Comparison of ENCODE assay signal across 27 cellular contexts in the genomic region with DNA sequence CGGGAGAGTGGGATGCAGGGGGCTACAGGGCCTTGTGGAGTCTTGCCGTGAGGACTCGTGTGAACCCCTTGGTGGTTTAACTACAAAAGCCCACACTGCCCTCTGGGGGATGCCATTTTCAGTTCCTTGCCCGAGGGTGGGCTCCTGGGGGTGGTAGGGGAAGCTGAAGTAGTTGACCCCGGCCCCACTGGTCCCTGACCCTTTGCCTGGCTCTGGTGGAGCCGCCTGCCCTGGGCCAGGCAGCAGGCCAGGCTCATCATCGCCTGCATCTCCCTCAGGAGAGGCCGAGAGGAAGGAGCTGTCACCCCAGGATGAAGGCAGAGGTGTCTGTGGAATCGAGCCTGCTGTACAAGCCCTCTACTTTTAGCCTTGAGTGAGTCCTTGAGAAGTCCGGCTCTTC. TPM values are rescaled to one million over a fixed set of nuclear protein-coding genes. Genes with fewer than 3 reads are reported as not detected.
DNase-seq lines count a peak whose midpoint lies in the region; ATAC-seq, FAIRE-seq and TF ChIP-seq lines count a peak whose summit lies in the region.
"Had no signal": no experiment of that assay in that cellular context is flagged by ENCODE, and none has a peak within 500 bp of the region (broad histone marks: within the 10 kb centered on the region; RNA-seq: fewer than 3 reads in every experiment).

No MANE protein-coding gene starts in this region.

- H3K56ac ChIP-seq in IMR-90 (ENCODE audit: extremely low read depth, insufficient read depth, low read length): no peak overlapping the region

- H2BK120ac ChIP-seq in IMR-90 (ENCODE audit: low read depth, low read length): no peak overlapping the region

- no peak overlapping the region for H2BK5ac ChIP-seq in IMR-90 (ENCODE audit: low read depth, low read length, poor library complexity, severe bottlenecking)

- H2AK5ac ChIP-seq in IMR-90 (ENCODE audit: low read depth, low read length): no peak overlapping the region

- no peak overlapping the region for H4K8ac ChIP-seq in IMR-90 (ENCODE audit: low read depth in 2 of 2, low read length in 2 of 2)

- H3K27me3 Mint-ChIP-seq in CD14-positive monocyte (ENCODE audit: low read depth in 3 of 3): peaks cover 35 to 46% (median 42%) of the 10 kb centered on the region in 3 donors

- no peak overlapping the region for H3K14ac ChIP-seq in IMR-90 (replicated peaks; ENCODE audit: low read depth, low read length)

- no peaks in the 10 kb centered on the region for H3K79me2 ChIP-seq in K562 (ENCODE audit: control insufficient read depth, insufficient read depth, low read length)

- H3K36me3 Mint-ChIP-seq in CD14-positive monocyte: peaks cover 24 to 29% of the 10 kb centered on the region in 2 donors

- peaks cover 10% of the 10 kb centered on the region; the same call in 1 of the 2 replicates for H4K20me1 ChIP-seq in IMR-90 (ENCODE audit: insufficient read depth, low read length)
- peaks cover 3% of the 10 kb centered on the region for H4K20me1 ChIP-seq in K562 (replicated peaks; ENCODE audit: control insufficient read depth, insufficient read depth, low read length)

- no peak for TF ChIP-seq RAD21 in IMR-90 (IDR thresholded peaks at IDR 0.05; ENCODE audit: low read length)
- TF ChIP-seq RAD21 in K562 (CRISPR knock-in tag; conservative IDR thresholded peaks at IDR 0.05 in 1 of 2, IDR thresholded peaks at IDR 0.05 in 1 of 2): no peak

- CTCF ChIA-PET in IMR-90 (lab: Yijun Ruan, JAX) (interaction anchor here (1.9 kb wide), 1 partner anchor 10 kb away, joined by 7 read pairs; no protein-coding TSS in a partner anchor), K562 (lab: Yijun Ruan, JAX; ENCODE audit: low intra/inter-chr PET ratio) (no interaction called here)

- intact Hi-C loops in CD14-positive monocyte (cut with micrococcal nuclease) (no loop called here), IMR-90 (cut with micrococcal nuclease) (no loop called here), K562 (cut with micrococcal nuclease) (no loop called here), pancreas (cut with DNase I) (no loop called here)

- H3K4me3 ChIP-seq in IMR-90 (ENCODE audit: insufficient read depth, low read depth, low read length) (no peak overlapping the region), K562 (no peak overlapping the region), pancreas (no peak overlapping the region)
- H3K4me3 ChIP-seq: A549, GM23338, MG63, Peyer's patch, SJCRH30 had no signal

- no peak overlapping the region for H3K4ac ChIP-seq in IMR-90 (ENCODE audit: low read depth, low read length)

- ATAC-seq in IMR-90 (ENCODE audit: low read depth): 0 out of 2 replicates have a peak, but pooled peaks have one; percentile 9
- ATAC-seq in K562: peak; percentile 17; the same call in 2 of the 3 replicates
- peak; percentile 17 to 43 (median 26) for ATAC-seq in pancreas
- ATAC-seq in GM19452 (IDR thresholded peaks at IDR 0.05; ENCODE audit: unreplicated experiment): no peak
- ATAC-seq: CD8-positive, alpha-beta T cell; GM23338; SK-N-SH treated with all-trans-retinoic acid at 6 μM for 48 hours had no signal

- H2BK20ac ChIP-seq in IMR-90 (ENCODE audit: low read depth, low read length): no peak overlapping the region

- H3K9me3 ChIP-seq in IMR-90 (ENCODE audit: control insufficient read depth, insufficient read depth, low read length) (no peaks in the 10 kb centered on the region), K562 (replicated peaks; ENCODE audit: control insufficient read depth, insufficient read depth, low read depth, low read length) (no peaks in the 10 kb centered on the region), pancreas (no peaks in the 10 kb centered on the region)
- H3K9me3 ChIP-seq: A549, MG63, Peyer's patch, SJCRH30 had no signal

- no peak overlapping the region for H3K27ac Mint-ChIP-seq in CD14-positive monocyte
- H3K27ac Mint-ChIP-seq: CD8-positive, alpha-beta T cell; GM23338 had no signal

- no peak overlapping the region for H4K5ac ChIP-seq in IMR-90 (ENCODE audit: low read depth, low read length)

- H2AFZ ChIP-seq in IMR-90 (replicated peaks; ENCODE audit: low read length, poor library complexity) (no peak overlapping the region), K562 (ENCODE audit: low read depth, low read length) (no peak overlapping the region)
- H2AFZ ChIP-seq: GM23338 had no signal

- POLR2A ChIA-PET in IMR-90 (lab: Charles Lee; ENCODE audit: unreplicated experiment): no interaction called here
- POLR2A ChIA-PET in K562 (lab: Yijun Ruan, JAX): interaction anchor here (0.6 to 0.9 kb wide), 2 partner anchors 10 to 57 kb away, joined by 3 to 6 read pairs; no protein-coding TSS in a partner anchor

- H2AK9ac ChIP-seq in IMR-90 (replicated peaks; ENCODE audit: low read depth, low read length, poor library complexity): no peak overlapping the region

- FAIRE-seq in K562 (lab: Jason Lieb, UNC) (no peak), pancreas (lab: Jason Lieb, UNC) (no peak)
- FAIRE-seq: A549, GM18507 had no signal

- H3K9me3 Mint-ChIP-seq in CD14-positive monocyte: peaks cover 0 to 3% (median 0%) of the 10 kb centered on the region in 7 donors
- H3K9me3 Mint-ChIP-seq: CD8-positive, alpha-beta T cell; GM23338; H9 had no signal

- H3K36me3 ChIP-seq in IMR-90 (ENCODE audit: control insufficient read depth, insufficient read depth, low read length): peaks cover 22% of the 10 kb centered on the region
- H3K36me3 ChIP-seq in K562 (ENCODE audit: control insufficient read depth, insufficient read depth, low read length): peaks cover 24% of the 10 kb centered on the region; the same call in 2 of the 3 replicates
- peaks cover 0 to 23% (median 16%) of the 10 kb centered on the region in 3 donors for H3K36me3 ChIP-seq in pancreas

- H2BK15ac ChIP-seq in IMR-90 (ENCODE audit: low read depth, low read length): no peak overlapping the region

- DNase-seq in CD14-positive monocyte (ENCODE audit: low spot score) (peak; percentile 36), IMR-90 (no peak), K562 (ENCODE audit: extremely low read depth in 1 of 4, low spot score in 3 of 4) (no peak), pancreas (no peak), GM03348 (ENCODE audit: low spot score) (no peak), NCI-H1092 treated with DMSO at 0.1 percent for 48 hours (lab: John Stamatoyannopoulos, UW) (no peak)
- DNase-seq: AML-193; C1 segment of cervical spinal cord; CD8-positive, alpha-beta T cell; DMS 273 treated with DMSO at 0.1 percent for 48 hours; DMS79; EL; GDM1; H9; KG1; MG63; NCI-H1417; NCI-H1694; NCI-H2029 treated with DMSO at 0.1 percent for 48 hours; NCI-H526 treated with DMSO at 0.1 percent for 48 hours; SJCRH30 had no signal

- peaks cover 32% of the 10 kb centered on the region for H3K27me3 ChIP-seq in IMR-90 (ENCODE audit: control insufficient read depth, insufficient read depth, low read length)
- H3K27me3 ChIP-seq in K562 (ENCODE audit: control insufficient read depth in 2 of 2, insufficient read depth in 2 of 2, low read length in 2 of 2): peaks cover 31 to 40% of the 10 kb centered on the region in 2 experiments; a peak in 4 of 5 replicates
- no peaks in the 10 kb centered on the region for H3K27me3 ChIP-seq in pancreas
- H3K27me3 ChIP-seq: MG63, Peyer's patch, SJCRH30 had no signal

- H3K79me1 ChIP-seq in IMR-90 (ENCODE audit: low read depth in 1 of 2, low read length in 2 of 2): peaks cover 3 to 14% of the 10 kb centered on the region in 2 experiments; a peak in 2 of 4 replicates

- no peak for TF ChIP-seq CTCF in CD14-positive monocyte (IDR thresholded peaks at IDR 0.05)
- no peak for TF ChIP-seq CTCF in IMR-90 (conservative IDR thresholded peaks at IDR 0.05; ENCODE audit: low read depth, low read length)
- TF ChIP-seq CTCF in K562 (IDR thresholded peaks at IDR 0.05 in 2 of 3, conservative IDR thresholded peaks at IDR 0.05 in 1 of 3; ENCODE audit: insufficient read depth in 2 of 3, low read depth in 1 of 3, low read length in 3 of 3): no peak
- TF ChIP-seq CTCF in pancreas (IDR thresholded peaks at IDR 0.05): no peak

- no peak for TF ChIP-seq POLR2A in IMR-90 (IDR thresholded peaks at IDR 0.05; ENCODE audit: low read depth, low read length)
- TF ChIP-seq POLR2A in K562 (conservative IDR thresholded peaks at IDR 0.05): no peak

- H3K4me3 Mint-ChIP-seq in CD14-positive monocyte: no peak overlapping the region
- H3K4me3 Mint-ChIP-seq: CD8-positive, alpha-beta T cell; GM23338; H9 had no signal

- in situ Hi-C loops in IMR-90 (cut with MboI; ENCODE audit: low sequenced_read_pairs) (loop anchor here (25.0 kb wide), 1 partner anchor 503 kb away; no protein-coding TSS in a partner anchor), K562 (cut with MboI) (no loop called here)

- no TSS peak for BruUV-seq in IMR-90 (replicated peaks; lab: Mats Ljungman, UMichigan)
- BruUV-seq in K562 (replicated peaks; lab: Mats Ljungman, UMichigan): no TSS peak

- H3K4me1 ChIP-seq in IMR-90 (ENCODE audit: control insufficient read depth, insufficient read depth, low read length): no peaks in the 10 kb centered on the region
- peaks cover 0 to 9% of the 10 kb centered on the region in 2 experiments; a peak in 2 of 5 replicates for H3K4me1 ChIP-seq in K562 (replicated peaks in 1 of 2; ENCODE audit: control insufficient read depth in 2 of 2, insufficient read depth in 2 of 2, low read length in 2 of 2)
- H3K4me1 ChIP-seq in pancreas: no peaks in the 10 kb centered on the region
- H3K4me1 ChIP-seq: A549, Peyer's patch, SJCRH30 had no signal

- H3K27ac ChIP-seq in IMR-90 (ENCODE audit: insufficient read depth, low read length) (no peak overlapping the region), K562 (ENCODE audit: extremely low read depth, low read depth, low read length) (no peak overlapping the region), pancreas (peak overlapping the region in 1 of 4 donors; percentile 27)
- H3K27ac ChIP-seq: A549, Peyer's patch, SJCRH30 had no signal

- H3K9me1 ChIP-seq in IMR-90 (ENCODE audit: insufficient read depth, low read length): no peaks in the 10 kb centered on the region; the same call in 1 of the 2 replicates
- no peaks in the 10 kb centered on the region for H3K9me1 ChIP-seq in K562 (ENCODE audit: control insufficient read depth, insufficient read depth, low read length)

- no peak overlapping the region for H4K91ac ChIP-seq in IMR-90 (ENCODE audit: insufficient read depth, low read depth, low read length)

- no peaks in the 10 kb centered on the region for H3K4me1 Mint-ChIP-seq in CD14-positive monocyte

- H3K4me2 ChIP-seq in IMR-90 (ENCODE audit: low read depth, low read length) (no peak overlapping the region), K562 (ENCODE audit: insufficient read depth, low read length) (no peak overlapping the region)
- H3K4me2 ChIP-seq: A549, GM23338 had no signal

- TF ChIP-seq EP300 in K562 (IDR thresholded peaks at IDR 0.05; ENCODE audit: low read length): no peak

- no peak overlapping the region for H3K18ac ChIP-seq in IMR-90 (ENCODE audit: low read depth, low read length)

- 60% methylated on average over 1 of the region's 10 CpGs; no CpG with 5 or more reads in 1 of the 2 experiments for WGBS in IMR-90 (ENCODE audit: extremely low coverage in 2 of 2, insufficient read length in 1 of 2), 2 experiments
- whole genome bisulfite sequencing in K562 (ENCODE audit: insufficient coverage, low coverage, missing lambda C conversion rate): 26% methylated on average over 10 of the region's 10 CpGs
- WGBS in pancreas, 2 donors: 65 to 67% methylated on average over 10 of the region's 10 CpGs

- dilution Hi-C loops in IMR-90 (cut with HindIII; ENCODE audit: low sequenced_read_pairs, unreplicated experiment): no loop called here

- H3K23ac ChIP-seq in IMR-90 (ENCODE audit: low read depth, low read length): no peak overlapping the region

- H3K9ac ChIP-seq in IMR-90 (ENCODE audit: low read depth, low read length) (no peak overlapping the region), K562 (ENCODE audit: insufficient read depth in 1 of 2, low read depth in 2 of 2, low read length in 2 of 2) (peak overlapping the region in 1 of 2 experiments; percentile 26; a peak in 1 of 4 replicates)

RNA-seq across cellular contexts. Expression of a gene that starts 10.2 kb away (rescaled TPM):
- polyA plus RNA-seq in CD14-positive monocyte (1,000 to 10,000 TPM; 1,132 to 1,312 TPM), IMR-90 (2012; rRNA removed) (700 and 845 TPM in 2 replicates), K562 (2011; rRNA removed) (1,032 and 1,039 TPM in 2 replicates), K562 (2014; fragmentation: Illumina TruSeq; extraction: Trizol) (1,040 and 1,078 TPM in 2 replicates), K562 (2014; fragmentation: Nextera tagmentation; extraction: Ambion mirVana) (1,000 to 10,000 TPM; 1,936 to 2,356 TPM), K562 (2014; rRNA removed) (1,078 and 1,164 TPM in 2 replicates), pancreas (100 to 1,000 TPM; 428 to 510 TPM)
- total RNA-seq in IMR-90 (2012; rRNA removed) (392 and 397 TPM in 2 replicates), K562 (2014; rRNA removed) (941 and 994 TPM in 2 replicates), K562 (2014; rRNA removed; fragmentation: Illumina TruSeq; extraction: Trizol) (526 and 685 TPM in 2 replicates), K562 (2015; rRNA removed; fragmentation: Illumina TruSeq; extraction: Trizol) (613 and 651 TPM in 2 replicates), K562 (2021) (827 and 832 TPM in 2 replicates), pancreas (100 to 1,000 TPM; 198 to 270 (median 257) TPM)
- 1,212 and 1,973 TPM in 2 replicates for polyA plus RNA-seq in IMR-90 (2012; cell fraction: cytosol; rRNA removed)
- polyA plus RNA-seq in IMR-90 (2012; cell fraction: nucleus; rRNA removed; ENCODE audit: low replicate concordance): 339 and 570 TPM in 2 replicates
- total RNA-seq in K562 (2011; cell fraction: chromatin; rRNA removed; ENCODE audit: low replicate concordance): 142 and 234 TPM in 2 replicates
- total RNA-seq in K562 (2011; cell fraction: nucleolus; rRNA removed): 377 and 464 TPM in 2 replicates
- 382 and 397 TPM in 2 replicates for total RNA-seq in K562 (2011; cell fraction: nucleoplasm; rRNA removed)
- 957 and 1,096 TPM in 2 replicates for polyA plus RNA-seq in K562 (2011; cell fraction: cytosol; rRNA removed)
- 594 and 697 TPM in 2 replicates for polyA plus RNA-seq in K562 (2011; cell fraction: nucleus; rRNA removed)
- polyA plus RNA-seq in K562 (2012): 796 and 1,103 TPM in 2 replicates
- polyA minus RNA-seq in K562 (2011; rRNA and poly(A)+ RNA removed): 533 and 536 TPM in 2 replicates
- 193 and 209 TPM in 2 replicates for polyA minus RNA-seq in K562 (2011; cell fraction: cytosol; rRNA and poly(A)+ RNA removed)
- 68.0 and 114 TPM in 2 replicates for polyA minus RNA-seq in K562 (2011; cell fraction: nucleus; rRNA and poly(A)+ RNA removed)

RNA-seq across cellular contexts. Expression of a gene that starts 10.3 kb away (rescaled TPM):
- polyA plus RNA-seq in CD14-positive monocyte: 10 to 100 TPM; 28.2 to 30.0 TPM
- 23.7 and 28.3 TPM in 2 replicates for total RNA-seq in IMR-90 (2012; rRNA removed)
- polyA plus RNA-seq in IMR-90 (2012; rRNA removed): 48.9 and 54.7 TPM in 2 replicates
- polyA plus RNA-seq in IMR-90 (2012; cell fraction: cytosol; rRNA removed): 41.7 and 51.1 TPM in 2 replicates
- 43.3 and 43.9 TPM in 2 replicates for polyA plus RNA-seq in IMR-90 (2012; cell fraction: nucleus; rRNA removed; ENCODE audit: low replicate concordance)
- total RNA-seq in K562 (2011; cell fraction: chromatin; rRNA removed; ENCODE audit: low replicate concordance): 39.0 and 71.6 TPM in 2 replicates
- 55.5 and 57.1 TPM in 2 replicates for total RNA-seq in K562 (2011; cell fraction: nucleolus; rRNA removed)
- total RNA-seq in K562 (2011; cell fraction: nucleoplasm; rRNA removed): 52.4 and 64.5 TPM in 2 replicates
- 81.8 and 86.4 TPM in 2 replicates for total RNA-seq in K562 (2014; rRNA removed)
- total RNA-seq in K562 (2014; rRNA removed; fragmentation: Illumina TruSeq; extraction: Trizol): 36.4 and 48.6 TPM in 2 replicates
- total RNA-seq in K562 (2015; rRNA removed; fragmentation: Illumina TruSeq; extraction: Trizol): 49.9 and 56.4 TPM in 2 replicates
- total RNA-seq in K562 (2021): 60.8 and 71.9 TPM in 2 replicates
- 45.2 and 54.7 TPM in 2 replicates for polyA plus RNA-seq in K562 (2011; rRNA removed)
- polyA plus RNA-seq in K562 (2011; cell fraction: cytosol; rRNA removed): 64.7 and 82.3 TPM in 2 replicates
- 50.0 and 69.2 TPM in 2 replicates for polyA plus RNA-seq in K562 (2011; cell fraction: nucleus; rRNA removed)
- polyA plus RNA-seq in K562 (2012): 35.1 and 36.5 TPM in 2 replicates
- 32.7 and 39.8 TPM in 2 replicates for polyA plus RNA-seq in K562 (2014; fragmentation: Illumina TruSeq; extraction: Trizol)
- polyA plus RNA-seq in K562 (2014; fragmentation: Nextera tagmentation; extraction: Ambion mirVana): 10 to 100 TPM; 11.4 to 14.0 TPM
- polyA plus RNA-seq in K562 (2014; rRNA removed): 61.7 and 69.1 TPM in 2 replicates
- 35.1 and 58.8 TPM in 2 replicates for polyA minus RNA-seq in K562 (2011; rRNA and poly(A)+ RNA removed)
- 45.7 and 51.0 TPM in 2 replicates for polyA minus RNA-seq in K562 (2011; cell fraction: cytosol; rRNA and poly(A)+ RNA removed)
- polyA minus RNA-seq in K562 (2011; cell fraction: nucleus; rRNA and poly(A)+ RNA removed): 26.1 and 37.0 TPM in 2 replicates
- 10 to 100 TPM in 3 of 6 donors, 1 to 10 TPM in 3; 6.8 to 13.6 (median 9.7) TPM for total RNA-seq in pancreas
- 10 to 100 TPM in 1 of 2 donors, 1 to 10 TPM in 1; 9.5 to 14.2 TPM for polyA plus RNA-seq in pancreas

RNA-seq across cellular contexts. Expression of a gene that starts 58.7 kb away (rescaled TPM):
- polyA plus RNA-seq in CD14-positive monocyte: 10 to 100 TPM; 24.1 to 26.6 TPM
- 4.5 and 5.0 TPM in 2 replicates for total RNA-seq in IMR-90 (2012; rRNA removed)
- 12.2 and 18.5 TPM in 2 replicates for polyA plus RNA-seq in IMR-90 (2012; rRNA removed)
- polyA plus RNA-seq in IMR-90 (2012; cell fraction: cytosol; rRNA removed): 21.0 and 28.2 TPM in 2 replicates
- polyA plus RNA-seq in IMR-90 (2012; cell fraction: nucleus; rRNA removed; ENCODE audit: low replicate concordance): 12.0 and 16.7 TPM in 2 replicates
- total RNA-seq in K562 (2011; cell fraction: chromatin; rRNA removed; ENCODE audit: low replicate concordance): not detected in 2 replicates
- not detected in 2 replicates for total RNA-seq in K562 (2011; cell fraction: nucleolus; rRNA removed)
- total RNA-seq in K562 (2011; cell fraction: nucleoplasm; rRNA removed): not detected in 2 replicates
- total RNA-seq in K562 (2014; rRNA removed): not detected in 2 replicates
- not detected in 2 replicates for total RNA-seq in K562 (2014; rRNA removed; fragmentation: Illumina TruSeq; extraction: Trizol)
- total RNA-seq in K562 (2015; rRNA removed; fragmentation: Illumina TruSeq; extraction: Trizol): not detected in 2 replicates
- not detected in 2 replicates for total RNA-seq in K562 (2021)
- polyA plus RNA-seq in K562 (2011; rRNA removed): 0.11 TPM in 1 of 2 replicates, not detected in the other
- not detected in 2 replicates for polyA plus RNA-seq in K562 (2011; cell fraction: cytosol; rRNA removed)
- not detected in 2 replicates for polyA plus RNA-seq in K562 (2011; cell fraction: nucleus; rRNA removed)
- not detected in 2 replicates for polyA plus RNA-seq in K562 (2012)
- not detected in 2 replicates for polyA plus RNA-seq in K562 (2014; fragmentation: Illumina TruSeq; extraction: Trizol)
- not detected for polyA plus RNA-seq in K562 (2014; fragmentation: Nextera tagmentation; extraction: Ambion mirVana)
- not detected in 2 replicates for polyA plus RNA-seq in K562 (2014; rRNA removed)
- not detected in 2 replicates for polyA minus RNA-seq in K562 (2011; rRNA and poly(A)+ RNA removed)
- polyA minus RNA-seq in K562 (2011; cell fraction: cytosol; rRNA and poly(A)+ RNA removed): not detected in 2 replicates
- not detected in 2 replicates for polyA minus RNA-seq in K562 (2011; cell fraction: nucleus; rRNA and poly(A)+ RNA removed)
- under 1 TPM; 0.37 to 0.87 (median 0.61) TPM for total RNA-seq in pancreas
- polyA plus RNA-seq in pancreas: 1 to 10 TPM in 1 of 2 donors, under 1 TPM in 1; 0.84 to 1.3 TPM
